In genomic region chr10:60290558-60290957, GRCh38 we compare ENCODE assay signal across 29 cellular contexts.
DNase-seq lines count a peak whose midpoint lies in the region; ATAC-seq and TF ChIP-seq lines count a peak whose summit lies in the region.
"Had no signal": no experiment of that assay in that cellular context is flagged by ENCODE, and none has a peak within 500 bp of the region (broad histone marks: within the 10 kb centered on the region; RNA-seq: fewer than 3 reads in every experiment).

No MANE protein-coding gene starts in this region.

- no peak overlapping the region for H3K4me2 ChIP-seq in mesenchymal stem cell (ENCODE audit: low read length, poor library complexity, severe bottlenecking)
- H3K4me2 ChIP-seq: A549 had no signal

- peak overlapping the region in 1 of 2 experiments; percentile 33 for H3K18ac ChIP-seq in mesenchymal stem cell (ENCODE audit: low read depth in 1 of 2, low read length in 2 of 2)

- no peaks in the 10 kb centered on the region for H3K27me3 ChIP-seq in mesenchymal stem cell (ENCODE audit: control insufficient read depth in 1 of 2, insufficient read depth in 1 of 2, low read length in 2 of 2)
- H3K27me3 ChIP-seq: esophagus squamous epithelium, gastrocnemius medialis, vagina had no signal

- H3K27me3 Mint-ChIP-seq in WTC11 (ENCODE audit: low read depth) (no peaks in the 10 kb centered on the region), CD14-positive monocyte (ENCODE audit: low read depth in 3 of 3) (peaks cover 0 to 2% (median 0%) of the 10 kb centered on the region in 3 donors)
- no peaks in the 10 kb centered on the region for H3K27me3 Mint-ChIP-seq in stimulated activated naive B cell treated with anti-CD40 and anti-IgM and Interleukin-4, amounts not matched to agents 10 μg/mL and 1 μg/mL and 100 μg/mL, for 72 hours
- H3K27me3 Mint-ChIP-seq: activated CD4-positive, alpha-beta memory T cell treated with anti-CD3 and anti-CD28 coated beads, Interleukin-2, amount 10 ng/mL, durations not matched to agents 7 days and 5 days; activated naive CD4-positive, alpha-beta T cell treated with anti-CD3 and anti-CD28 coated beads, Interleukin-2, amount 50 U/mL, for 24 hours; naive thymus-derived CD4-positive, alpha-beta T cell; T-cell had no signal

- no peak overlapping the region for H3K4me3 ChIP-seq in mesenchymal stem cell (ENCODE audit: insufficient read depth in 1 of 2, low read depth in 1 of 2, low read length in 2 of 2)
- H3K4me3 ChIP-seq: A549, esophagus squamous epithelium, gastrocnemius medialis, thoracic aorta, vagina had no signal

- peaks cover 4% of the 10 kb centered on the region for H3K79me1 ChIP-seq in mesenchymal stem cell (replicated peaks; ENCODE audit: low read length, poor library complexity, severe bottlenecking)

- ATAC-seq in WTC11, result peak; percentile 38; the same call in 1 of the 2 replicates
- no peak for ATAC-seq in stimulated activated naive B cell treated with anti-CD40 and anti-IgM and Interleukin-4, amounts not matched to agents 10 μg/mL and 1 μg/mL and 100 μg/mL, for 72 hours (replicated peaks)
- ATAC-seq: A549; gastrocnemius medialis; naive thymus-derived CD4-positive, alpha-beta T cell; Panc1; stimulated activated naive CD8-positive, alpha-beta T cell treated with anti-CD3 and anti-CD28 coated beads, Interleukin-15, Interleukin-2, amounts not matched to agents 100 U/mL and 50 U/mL, for 24 hours; T-cell had no signal

- H3K14ac ChIP-seq in mesenchymal stem cell (ENCODE audit: low read length in 2 of 2), result no peak overlapping the region

- H2BK15ac ChIP-seq in mesenchymal stem cell (ENCODE audit: low read depth, poor library complexity, severe bottlenecking), result no peak overlapping the region

- no peak overlapping the region for H2AFZ ChIP-seq in mesenchymal stem cell (ENCODE audit: low read depth, low read length)

- no peak for TF ChIP-seq CTCF in WTC11 (IDR thresholded peaks at IDR 0.05)
- no peak for TF ChIP-seq CTCF in CD14-positive monocyte (IDR thresholded peaks at IDR 0.05)

- no peak overlapping the region for H3K9ac ChIP-seq in mesenchymal stem cell (ENCODE audit: low read length)

- H4K91ac ChIP-seq in mesenchymal stem cell (ENCODE audit: low read length), result no peak overlapping the region

- H3K4me3 Mint-ChIP-seq in WTC11 (no peak overlapping the region), CD14-positive monocyte (no peak overlapping the region)
- no peak overlapping the region for H3K4me3 Mint-ChIP-seq in stimulated activated naive B cell treated with anti-CD40 and anti-IgM and Interleukin-4, amounts not matched to agents 10 μg/mL and 1 μg/mL and 100 μg/mL, for 72 hours
- H3K4me3 Mint-ChIP-seq: activated CD4-positive, alpha-beta memory T cell treated with anti-CD3 and anti-CD28 coated beads, Interleukin-2, amount 10 ng/mL, durations not matched to agents 7 days and 5 days; activated naive CD4-positive, alpha-beta T cell treated with anti-CD3 and anti-CD28 coated beads, Interleukin-2, amount 50 U/mL, for 24 hours; CD8-positive, alpha-beta memory T cell; immature natural killer cell; naive thymus-derived CD4-positive, alpha-beta T cell; T-cell had no signal

- H3K4ac ChIP-seq in mesenchymal stem cell (ENCODE audit: low read depth in 1 of 2, low read length in 2 of 2), result no peak overlapping the region

- H3K9me3 Mint-ChIP-seq in WTC11 (no peaks in the 10 kb centered on the region), CD14-positive monocyte (peaks cover 0 to 2% (median 0%) of the 10 kb centered on the region in 7 donors)
- H3K9me3 Mint-ChIP-seq in stimulated activated naive B cell treated with anti-CD40 and anti-IgM and Interleukin-4, amounts not matched to agents 10 μg/mL and 1 μg/mL and 100 μg/mL, for 72 hours, result no peaks in the 10 kb centered on the region
- H3K9me3 Mint-ChIP-seq: activated CD4-positive, alpha-beta memory T cell treated with anti-CD3 and anti-CD28 coated beads, Interleukin-2, amount 10 ng/mL, durations not matched to agents 7 days and 5 days; activated naive CD4-positive, alpha-beta T cell treated with anti-CD3 and anti-CD28 coated beads, Interleukin-2, amount 50 U/mL, for 24 hours; activated T-helper 2 cell treated with anti-CD3 and anti-CD28 coated beads, Interferon-gamma antibody, Interleukin-2, Interleukin-4, amounts not matched to agents 10 μg/mL and 5 μg/mL and 100 μg/mL, durations not matched to agents 14 hours and 24 hours and 36 hours; CD8-positive, alpha-beta memory T cell; naive thymus-derived CD4-positive, alpha-beta T cell; T-cell had no signal

- H3K27ac ChIP-seq in mesenchymal stem cell (ENCODE audit: low read length, poor library complexity, severe bottlenecking), result no peak overlapping the region
- H3K27ac ChIP-seq: A549, gastrocnemius medialis, vagina had no signal

- H3K9me3 ChIP-seq in mesenchymal stem cell (ENCODE audit: control insufficient read depth, low read length), result no peaks in the 10 kb centered on the region
- H3K9me3 ChIP-seq: A549, esophagus squamous epithelium, gastrocnemius medialis, thoracic aorta, vagina had no signal

- H3K36me3 ChIP-seq in mesenchymal stem cell (ENCODE audit: control insufficient read depth in 1 of 2, insufficient read depth in 2 of 2, low read depth in 1 of 2, low read length in 2 of 2), result no peaks in the 10 kb centered on the region
- H3K36me3 ChIP-seq: esophagus squamous epithelium, gastrocnemius medialis, thoracic aorta, vagina had no signal

- intact Hi-C loops in CD14-positive monocyte (cut with micrococcal nuclease), result no loop called here

- no peak overlapping the region for H4K8ac ChIP-seq in mesenchymal stem cell (ENCODE audit: low read length)

- CTCF ChIA-PET in WTC11 (lab: Charles Lee), result no interaction called here

- no peak overlapping the region for H3K23ac ChIP-seq in mesenchymal stem cell (ENCODE audit: low read length in 2 of 2)

- H2BK120ac ChIP-seq in mesenchymal stem cell (ENCODE audit: low read depth, low read length), result peak overlapping the region; percentile 19

- POLR2A ChIA-PET in WTC11 (lab: Charles Lee), result no interaction called here

- H2BK5ac ChIP-seq in mesenchymal stem cell (ENCODE audit: low read depth, low read length, poor library complexity, severe bottlenecking), result no peak overlapping the region

- H3K4me1 Mint-ChIP-seq in WTC11 (peaks cover 5% of the 10 kb centered on the region), CD14-positive monocyte (no peaks in the 10 kb centered on the region)
- peaks cover 6 to 11% of the 10 kb centered on the region in 2 donors for H3K4me1 Mint-ChIP-seq in stimulated activated naive B cell treated with anti-CD40 and anti-IgM and Interleukin-4, amounts not matched to agents 10 μg/mL and 1 μg/mL and 100 μg/mL, for 72 hours
- H3K4me1 Mint-ChIP-seq: immature natural killer cell had no signal

- H3K27ac Mint-ChIP-seq in WTC11 (no peak overlapping the region), CD14-positive monocyte (no peak overlapping the region)
- H3K27ac Mint-ChIP-seq in stimulated activated naive B cell treated with anti-CD40 and anti-IgM and Interleukin-4, amounts not matched to agents 10 μg/mL and 1 μg/mL and 100 μg/mL, for 72 hours, result no peak overlapping the region
- H3K27ac Mint-ChIP-seq: activated CD4-positive, alpha-beta memory T cell treated with anti-CD3 and anti-CD28 coated beads, Interleukin-2, amount 10 ng/mL, durations not matched to agents 7 days and 5 days; activated naive CD4-positive, alpha-beta T cell treated with anti-CD3 and anti-CD28 coated beads, Interleukin-2, amount 50 U/mL, for 24 hours; activated T-helper 2 cell treated with anti-CD3 and anti-CD28 coated beads, Interferon-gamma antibody, Interleukin-2, Interleukin-4, amounts not matched to agents 10 μg/mL and 5 μg/mL and 100 μg/mL, durations not matched to agents 14 hours and 24 hours and 36 hours; CD8-positive, alpha-beta memory T cell; immature natural killer cell; T-cell had no signal

- H3K36me3 Mint-ChIP-seq in WTC11 (no peaks in the 10 kb centered on the region), CD14-positive monocyte (no peaks in the 10 kb centered on the region)
- peaks cover 0 to 2% of the 10 kb centered on the region in 2 donors for H3K36me3 Mint-ChIP-seq in stimulated activated naive B cell treated with anti-CD40 and anti-IgM and Interleukin-4, amounts not matched to agents 10 μg/mL and 1 μg/mL and 100 μg/mL, for 72 hours
- H3K36me3 Mint-ChIP-seq: activated naive CD4-positive, alpha-beta T cell treated with anti-CD3 and anti-CD28 coated beads, Interleukin-2, amount 50 U/mL, for 24 hours; immature natural killer cell; T-cell had no signal

- in situ Hi-C loops in G401 (cut with HindIII; ENCODE audit: low sequenced_read_pairs), result no loop called here

- no peak overlapping the region for H2AK5ac ChIP-seq in mesenchymal stem cell (ENCODE audit: low read length, severe bottlenecking)

- H3K4me1 ChIP-seq in mesenchymal stem cell (ENCODE audit: control insufficient read depth, insufficient read depth, low read depth, low read length), result peaks cover 2% of the 10 kb centered on the region
- H3K4me1 ChIP-seq: A549, gastrocnemius medialis, vagina had no signal

- H2BK12ac ChIP-seq in mesenchymal stem cell (ENCODE audit: low read length in 2 of 2), result no peak overlapping the region

- DNase-seq in NCI-H345 (lab: John Stamatoyannopoulos, UW) (peak; percentile 11), NCI-H345 treated with DMSO at 0.1 percent for 48 hours (lab: John Stamatoyannopoulos, UW; ENCODE audit: unreplicated experiment) (no peak), G401 (ENCODE audit: low spot score) (peak; percentile 44), WTC11 (ENCODE audit: low spot score) (no peak), mesenchymal stem cell (no peak), CD14-positive monocyte (ENCODE audit: low spot score) (no peak), dermis blood vessel endothelial cell (no peak)
- no peak for DNase-seq in stimulated activated naive B cell treated with anti-CD40 and anti-IgM and Interleukin-4, amounts not matched to agents 10 μg/mL and 1 μg/mL and 100 μg/mL, for 72 hours
- DNase-seq: activated CD4-positive, alpha-beta memory T cell treated with anti-CD3 and anti-CD28 coated beads, Interleukin-2, amount 10 ng/mL, durations not matched to agents 7 days and 5 days; activated CD4-positive, CD25-positive, alpha-beta regulatory T cell treated with anti-CD3 and anti-CD28 coated beads, Interleukin-2, amount 50 U/mL, for 72 hours; AML-193; CD8-positive, alpha-beta memory T cell; esophagus squamous epithelium; gastrocnemius medialis; hypothalamus; immature natural killer cell; naive thymus-derived CD4-positive, alpha-beta T cell; NCI-H1048; NCI-H187; occipital lobe; SIG-M5; stimulated activated naive CD8-positive, alpha-beta T cell treated with anti-CD3 and anti-CD28 coated beads, Interleukin-15, Interleukin-2, amounts not matched to agents 100 U/mL and 50 U/mL, for 24 hours; T-cell had no signal

TF ChIP-seq in WTC11, 78 proteins besides CTCF, POLR2A, EP300 and RAD21 (continues in another document):
- TF ChIP-seq ZNF317 (CRISPR knock-in tag; IDR thresholded peaks at IDR 0.05; ENCODE audit: borderline replicate concordance, low read depth), result no peak

Comparison
In these comparisons a context has a peak if more than half of its experiments do, and no peak if none do; other contexts are left out.
1. DNase-seq: peak in NCI-H345 (single experiment) and G401 (single experiment); none in NCI-H345 treated with DMSO at 0.1 percent for 48 hours (single experiment), WTC11 (single experiment), mesenchymal stem cell (single experiment), CD14-positive monocyte (single experiment), stimulated activated naive B cell treated with anti-CD40 and anti-IgM and Interleukin-4, amounts not matched to agents 10 μg/mL and 1 μg/mL and 100 μg/mL, for 72 hours (single experiment) and dermis blood vessel endothelial cell (single experiment).